In the genomic region with DNA sequence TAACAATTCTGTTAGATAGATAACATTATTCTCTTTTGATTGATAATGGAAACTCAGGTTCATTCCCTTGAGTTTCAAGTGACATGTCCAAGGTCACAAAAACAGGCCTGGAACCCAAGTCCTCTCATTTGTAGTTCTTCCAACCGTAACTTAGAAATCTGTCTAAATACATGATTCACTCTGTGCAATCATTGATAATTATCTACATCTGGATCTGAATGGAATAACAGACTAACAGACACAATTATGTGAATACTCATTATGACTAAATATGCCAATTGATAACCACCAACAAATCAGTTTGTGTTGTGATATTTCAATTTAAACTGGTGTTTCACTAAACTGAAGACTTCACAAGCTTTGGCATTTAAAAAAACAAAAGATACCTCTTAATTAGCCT, we compare ENCODE assay signal across 21 cellular contexts.
DNase-seq lines count a peak whose midpoint lies in the region; ATAC-seq, FAIRE-seq and TF ChIP-seq lines count a peak whose summit lies in the region.
"Had no signal": no experiment of that assay in that cellular context is flagged by ENCODE, and none has a peak within 500 bp of the region (broad histone marks: within the 10 kb centered on the region; RNA-seq: fewer than 3 reads in every experiment).

No MANE protein-coding gene starts in this region.

- H3K36me3 ChIP-seq in GM23248 (ENCODE audit: low read depth) = no peaks in the 10 kb centered on the region
- H3K36me3 ChIP-seq in endothelial cell of umbilical vein (ENCODE audit: control insufficient read depth in 2 of 2, extremely low read depth in 1 of 2, insufficient read depth in 2 of 2, low read length in 2 of 2) = no peaks in the 10 kb centered on the region
- H3K36me3 ChIP-seq: BLaER1 treated with 17β-estradiol and CSF1 and Interleukin-3, amounts not matched to agents 10 nM and 100 nM had no signal

- H4K20me1 ChIP-seq in GM23248 (ENCODE audit: insufficient read depth) (peaks cover 5% of the 10 kb centered on the region; the same call in 1 of the 2 replicates), endothelial cell of umbilical vein (replicated peaks; ENCODE audit: control insufficient read depth, extremely low read depth, insufficient read depth, low read length) (no peaks in the 10 kb centered on the region)
- H4K20me1 ChIP-seq: BLaER1 treated with 17β-estradiol and CSF1 and Interleukin-3, amounts not matched to agents 10 nM and 100 nM had no signal

- H3K9ac ChIP-seq in GM23248 (no peak overlapping the region), endothelial cell of umbilical vein (replicated peaks; ENCODE audit: extremely low read depth, insufficient read depth, low read length) (no peak overlapping the region)
- H3K9ac ChIP-seq: BLaER1 treated with 17β-estradiol and CSF1 and Interleukin-3, amounts not matched to agents 10 nM and 100 nM had no signal

- WGBS in GM23248 (ENCODE audit: low coverage in 1 of 2, low lambda C conversion rate in 2 of 2, missing lambda C conversion rate in 2 of 2), 2 experiments = 3 to 9% methylated on average over 1 of the region's 1 CpG

- 0 out of 2 replicates have a peak overlapping the region, but pooled peaks have one; percentile 31 for H3K27ac Mint-ChIP-seq in WTC11
- H3K27ac Mint-ChIP-seq: B cell; CD8-positive, alpha-beta T cell; GM23338; IgD-negative memory B cell had no signal

- H2AFZ ChIP-seq in GM23248 (no peak overlapping the region), endothelial cell of umbilical vein (ENCODE audit: low read depth, low read length) (no peak overlapping the region)
- H2AFZ ChIP-seq: GM23338 had no signal

- TF ChIP-seq POLR2A in endothelial cell of umbilical vein (IDR thresholded peaks at IDR 0.05; ENCODE audit: low read depth, low read length) = no peak

- peaks cover 17% of the 10 kb centered on the region; the same call in 1 of the 2 replicates for H3F3A ChIP-seq in GM23248 (ENCODE audit: insufficient read depth)

- dilution Hi-C loops in endothelial cell of umbilical vein (cut with MboI; ENCODE audit: extremely low pct_ligation_motif_present, low sequenced_read_pairs) = no loop called here

- no peak for ATAC-seq in WTC11
- ATAC-seq in HG02798 (IDR thresholded peaks at IDR 0.05; ENCODE audit: poor library complexity, unreplicated experiment) = no peak
- ATAC-seq in HG02840 (IDR thresholded peaks at IDR 0.05; ENCODE audit: low FRiP score, unreplicated experiment) = no peak
- ATAC-seq in HG03135 (IDR thresholded peaks at IDR 0.05; ENCODE audit: unreplicated experiment) = no peak
- ATAC-seq: CD8-positive, alpha-beta T cell; GM23338; HepG2 had no signal

- H3K27me3 ChIP-seq in GM23248 (replicated peaks; ENCODE audit: insufficient read depth) (no peaks in the 10 kb centered on the region), endothelial cell of umbilical vein (ENCODE audit: control insufficient read depth in 2 of 2, insufficient read depth in 2 of 2, low read length in 2 of 2) (no peaks in the 10 kb centered on the region)
- H3K27me3 ChIP-seq: BLaER1 treated with 17β-estradiol and CSF1 and Interleukin-3, amounts not matched to agents 10 nM and 100 nM had no signal

- peak; percentile 47 for DNase-seq in GM23248
- DNase-seq in WTC11 (ENCODE audit: low spot score) = no peak
- DNase-seq in endothelial cell of umbilical vein (ENCODE audit: low read depth, low spot score) = no peak
- peak; percentile 43 for DNase-seq in fibroblast of peridontal ligament (ENCODE audit: extremely low read depth)
- no peak for DNase-seq in HUDEP-2 (lab: John Stamatoyannopoulos, UW; ENCODE audit: unreplicated experiment in 76 of 76)
- DNase-seq: Calu3; CD8-positive, alpha-beta T cell; DMS79 treated with DMSO at 0.1 percent for 48 hours; HCEC 1CT; KG1 had no signal

- intact Hi-C loops in endothelial cell of umbilical vein (cut with micrococcal nuclease) = no loop called here

- peaks cover 4% of the 10 kb centered on the region for H3K9me1 ChIP-seq in endothelial cell of umbilical vein (replicated peaks; ENCODE audit: control insufficient read depth, extremely low read depth, insufficient read depth, low read length)

- H3K36me3 Mint-ChIP-seq in WTC11 = no peaks in the 10 kb centered on the region
- H3K36me3 Mint-ChIP-seq: CD8-positive, alpha-beta T cell; IgD-negative memory B cell had no signal

- no peaks in the 10 kb centered on the region for H3K9me3 ChIP-seq in GM23248 (ENCODE audit: low read depth)
- no peaks in the 10 kb centered on the region for H3K9me3 ChIP-seq in endothelial cell of umbilical vein (replicated peaks; ENCODE audit: control insufficient read depth, insufficient read depth, low read length)
- H3K9me3 ChIP-seq: BLaER1 treated with 17β-estradiol and CSF1 and Interleukin-3, amounts not matched to agents 10 nM and 100 nM had no signal

- no peak for FAIRE-seq in endothelial cell of umbilical vein (lab: Jason Lieb, UNC)
- FAIRE-seq: H54, HepG2, HTR-8/SVneo had no signal

- H3K79me2 ChIP-seq in GM23248 (ENCODE audit: insufficient read depth) (peaks cover 100% of the 10 kb centered on the region), endothelial cell of umbilical vein (ENCODE audit: control insufficient read depth, insufficient read depth, low read length) (peaks cover 43% of the 10 kb centered on the region)

- H3K9me3 Mint-ChIP-seq in WTC11 = no peaks in the 10 kb centered on the region
- H3K9me3 Mint-ChIP-seq: CD8-positive, alpha-beta T cell; GM23338; IgD-negative memory B cell had no signal

- H3K4me2 ChIP-seq in GM23248 (ENCODE audit: unreplicated experiment) (no peak overlapping the region), endothelial cell of umbilical vein (ENCODE audit: insufficient read depth, low read length) (no peak overlapping the region)
- H3K4me2 ChIP-seq: BLaER1 treated with 17β-estradiol and CSF1 and Interleukin-3, amounts not matched to agents 10 nM and 100 nM; GM23338 had no signal

- H3K27ac ChIP-seq in GM23248 (no peak overlapping the region), endothelial cell of umbilical vein (ENCODE audit: insufficient read depth, low read depth, low read length) (no peak overlapping the region)
- H3K27ac ChIP-seq: BLaER1 treated with 17β-estradiol and CSF1 and Interleukin-3, amounts not matched to agents 10 nM and 100 nM had no signal

- H3K4me1 ChIP-seq in GM23248 (ENCODE audit: insufficient read depth) = peaks cover 34% of the 10 kb centered on the region
- H3K4me1 ChIP-seq in endothelial cell of umbilical vein (ENCODE audit: control insufficient read depth, extremely low read depth, insufficient read depth, low read length) = peaks cover 34% of the 10 kb centered on the region

- H3K9me2 ChIP-seq in GM23248 (ENCODE audit: insufficient read depth) = no peaks in the 10 kb centered on the region

- no peak for TF ChIP-seq CTCF in WTC11 (IDR thresholded peaks at IDR 0.05)
- no peak for TF ChIP-seq CTCF in endothelial cell of umbilical vein (IDR thresholded peaks at IDR 0.05; ENCODE audit: extremely low read depth in 1 of 2, insufficient read depth in 1 of 2, low read depth in 1 of 2, low read length in 2 of 2)

- no peak overlapping the region for H3K4me3 Mint-ChIP-seq in WTC11
- H3K4me3 Mint-ChIP-seq: B cell; CD8-positive, alpha-beta T cell; GM23338; IgD-negative memory B cell had no signal

- CTCF ChIA-PET in WTC11 (lab: Charles Lee) = no interaction called here
- CTCF ChIA-PET in endothelial cell of umbilical vein (lab: Charles Lee) = no interaction called here

- in situ Hi-C loops in GM23248 (cut with MboI) = no loop called here

- POLR2A ChIA-PET in WTC11 (lab: Charles Lee) = no interaction called here
- POLR2A ChIA-PET in endothelial cell of umbilical vein (lab: Charles Lee) = no interaction called here

- no TSS peak for BruUV-seq in endothelial cell of umbilical vein (replicated peaks; lab: Mats Ljungman, UMichigan)

- H3K27me3 Mint-ChIP-seq in WTC11 (ENCODE audit: low read depth) = no peaks in the 10 kb centered on the region

- H3K4me1 Mint-ChIP-seq in WTC11 = peaks cover 40% of the 10 kb centered on the region
- H3K4me1 Mint-ChIP-seq: B cell, IgD-negative memory B cell had no signal

- no peak overlapping the region for H3K4me3 ChIP-seq in GM23248
- H3K4me3 ChIP-seq in endothelial cell of umbilical vein (replicated peaks in 1 of 3; ENCODE audit: insufficient read depth in 1 of 3, low read depth in 1 of 3, low read length in 3 of 3) = no peak overlapping the region
- H3K4me3 ChIP-seq: BLaER1 treated with 17β-estradiol and CSF1 and Interleukin-3, amounts not matched to agents 10 nM and 100 nM; GM12878; GM23338 had no signal

TF ChIP-seq in WTC11, 78 proteins besides CTCF, POLR2A, EP300 and RAD21 (continues in another document):
- no peak for TF ChIP-seq TCF7 (CRISPR knock-in tag; IDR thresholded peaks at IDR 0.05; ENCODE audit: low read depth)
- TF ChIP-seq, protein P1, sequence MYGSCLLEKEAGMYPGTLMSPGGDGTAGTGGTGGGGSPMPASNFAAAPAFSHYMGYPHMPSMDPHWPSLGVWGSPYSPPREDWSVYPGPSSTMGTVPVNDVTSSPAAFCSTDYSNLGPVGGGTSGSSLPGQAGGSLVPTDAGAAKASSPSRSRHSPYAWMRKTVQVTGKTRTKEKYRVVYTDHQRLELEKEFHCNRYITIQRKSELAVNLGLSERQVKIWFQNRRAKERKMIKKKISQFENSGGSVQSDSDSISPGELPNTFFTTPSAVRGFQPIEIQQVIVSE (CRISPR knock-in tag; IDR thresholded peaks at IDR 0.05; ENCODE audit: borderline replicate concordance) = no peak
- TF ChIP-seq CBFB (CRISPR knock-in tag; IDR thresholded peaks at IDR 0.05; ENCODE audit: low read depth) = no peak
- no peak for TF ChIP-seq ZNF416 (CRISPR knock-in tag; IDR thresholded peaks at IDR 0.05)
- no peak for TF ChIP-seq NR1H2 (CRISPR knock-in tag; IDR thresholded peaks at IDR 0.05)

TF ChIP-seq in endothelial cell of umbilical vein, 7 proteins besides CTCF, POLR2A, EP300 and RAD21:
- TF ChIP-seq EZH2 (IDR thresholded peaks at IDR 0.05; ENCODE audit: borderline replicate concordance, low read depth, low read length, severe bottlenecking) = no peak
- TF ChIP-seq JUN (IDR thresholded peaks at IDR 0.05; ENCODE audit: borderline replicate concordance, insufficient read depth, insufficient read length, low read depth) = no peak
- no peak for TF ChIP-seq MAX (IDR thresholded peaks at IDR 0.05; ENCODE audit: insufficient read depth, insufficient read length)
- peak; percentile 24 for TF ChIP-seq GATA2 (IDR thresholded peaks at IDR 0.05; ENCODE audit: insufficient read depth, insufficient read length, low read depth, low read length)

Comparison
In these comparisons a context has a peak if more than half of its experiments do, and no peak if none do; other contexts are left out.
1. DNase-seq: peak in GM23248 (single experiment) and fibroblast of peridontal ligament (single experiment); none in WTC11 (single experiment), endothelial cell of umbilical vein (single experiment) and HUDEP-2 (0 of 76).